10 cellular contexts compared by ENCODE assay signal in the genomic region with DNA sequence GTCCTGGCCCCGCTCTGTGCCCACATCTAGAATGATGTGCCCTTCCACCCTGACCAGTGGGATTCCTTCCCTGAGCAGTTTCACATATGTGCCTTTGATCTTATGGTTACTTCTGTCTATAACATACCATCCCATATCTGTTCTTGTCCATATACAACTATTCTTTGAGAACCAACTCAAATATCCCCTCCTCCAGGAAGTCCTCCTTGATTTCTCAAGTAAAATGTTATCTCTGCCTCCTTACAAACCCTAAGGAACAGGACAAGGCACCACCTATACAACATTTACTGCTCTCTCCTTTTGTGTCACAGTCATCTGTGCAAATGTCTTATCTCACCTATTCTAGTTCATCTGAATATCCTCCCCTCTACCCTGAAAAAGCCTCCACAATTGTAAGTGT. TPM values are rescaled to one million over a fixed set of nuclear protein-coding genes. Genes with fewer than 3 reads are reported as not detected.
"Had no signal": no experiment of that assay in that cellular context is flagged by ENCODE, and none has a peak within 500 bp of the region (broad histone marks: within the 10 kb centered on the region; RNA-seq: fewer than 3 reads in every experiment).

No MANE protein-coding gene starts in this region.

- H3K4me1 Mint-ChIP-seq: IgD-negative memory B cell had no signal

- H3K27ac Mint-ChIP-seq: IgD-negative memory B cell had no signal

- H3K27ac ChIP-seq: HL-60, KMS-11 had no signal

- H3K36me3 Mint-ChIP-seq: IgD-negative memory B cell had no signal

- H3K9ac ChIP-seq: KMS-11 had no signal

- FAIRE-seq: HepG2, HTR-8/SVneo had no signal

- DNase-seq: IMR-90, KBM-7, KG1 had no signal

- H3K4me2 ChIP-seq: KMS-11 had no signal

- ATAC-seq: HepG2 had no signal

- H3K4me3 Mint-ChIP-seq: IgD-negative memory B cell had no signal

RNA-seq across cellular contexts. Expression of a gene that starts 28.2 kb away (rescaled TPM):
- total RNA-seq: HT-29, HT1080, IMR-90 had no signal
- polyA plus RNA-seq: IgD-negative memory B cell, IMR-90 had no signal
